ENCODE assay signal across 1 cellular context in the genomic region with DNA sequence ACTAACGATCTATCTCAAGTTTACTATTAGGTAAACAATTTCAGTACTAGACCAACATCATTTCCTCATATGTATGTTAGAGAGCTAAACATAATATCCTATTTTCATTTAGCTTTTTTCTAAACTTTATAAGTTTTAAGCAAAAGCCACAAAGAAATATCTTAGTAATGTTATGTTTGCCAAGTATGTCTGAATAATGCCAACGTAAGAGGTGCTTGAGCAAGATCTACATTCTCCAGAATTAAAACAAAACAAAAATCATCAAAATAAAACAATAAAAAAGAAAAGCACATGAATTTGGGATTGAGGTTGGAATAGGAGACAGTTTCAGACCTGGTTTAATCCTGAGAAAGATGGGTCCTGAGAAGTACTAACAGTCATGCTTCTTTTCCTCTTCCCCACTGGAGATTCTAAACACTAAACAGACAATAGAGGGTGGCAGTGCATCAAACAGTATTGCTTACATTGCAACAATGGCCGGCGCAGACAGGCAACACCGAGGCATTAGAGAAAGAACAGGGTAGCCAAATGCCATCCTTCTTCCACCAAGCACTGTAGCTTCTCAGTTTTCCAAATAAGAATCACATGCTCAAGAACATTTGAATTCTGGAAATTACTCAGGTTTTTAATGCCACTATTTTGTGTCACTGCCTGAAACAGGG.
TF ChIP-seq lines count a peak whose summit lies in the region.

No MANE protein-coding gene starts in this region.

TF ChIP-seq in H1, 55 proteins besides CTCF, POLR2A, EP300 and RAD21:
- TF ChIP-seq CBX5 (IDR thresholded peaks at IDR 0.05; ENCODE audit: low read depth, low read length) (no peak), GTF2F1 (IDR thresholded peaks at IDR 0.05; ENCODE audit: borderline replicate concordance, low read depth, low read length) (no peak), SAP30 (IDR thresholded peaks at IDR 0.05; ENCODE audit: insufficient read depth, insufficient replicate concordance, low read length) (no peak), YY1 (IDR thresholded peaks at IDR 0.05; ENCODE audit: low read depth, low read length) (0 out of 2 replicates have a peak, but pooled peaks have one; percentile 8)
